Comparison of ENCODE assay signal across 1 cellular context in the genomic region with DNA sequence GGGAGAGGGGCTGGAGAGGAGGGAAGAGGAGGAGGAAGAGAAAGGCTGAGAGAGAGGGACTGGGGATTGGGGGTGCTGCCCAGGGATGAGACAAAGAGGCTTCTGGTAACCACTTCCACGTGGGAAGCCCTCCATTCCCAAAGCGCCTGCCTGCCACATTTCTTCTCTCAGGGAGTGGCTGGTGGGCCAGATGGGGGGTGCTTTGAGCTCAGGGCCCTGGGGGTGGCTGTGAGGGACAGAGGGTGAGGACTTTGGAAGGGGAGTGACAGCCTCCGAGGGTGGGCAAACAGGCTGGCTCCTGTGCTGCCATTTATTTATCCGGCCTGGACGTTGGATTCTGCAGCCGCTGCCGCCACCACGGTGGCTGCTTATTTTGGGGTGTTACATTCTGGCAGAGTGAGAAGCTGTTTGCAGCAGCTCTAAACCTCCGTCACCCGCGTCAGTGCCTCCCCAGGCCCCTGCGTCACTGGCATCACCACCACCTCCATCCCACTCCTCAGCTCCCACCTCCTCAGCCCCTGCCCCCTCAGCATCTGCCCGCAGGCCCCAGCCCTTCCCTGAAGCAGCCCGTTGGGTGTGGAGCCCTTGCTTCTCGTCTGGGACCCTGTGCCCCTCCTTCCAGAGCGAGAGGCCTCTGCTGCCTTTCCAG.
TF ChIP-seq lines count a peak whose summit lies in the region.

No MANE protein-coding gene starts in this region.

TF ChIP-seq in HCT116, 20 proteins besides CTCF, POLR2A, EP300 and RAD21 (continued from another document):
- TF ChIP-seq POLR2AphosphoS5 (IDR thresholded peaks at IDR 0.05; ENCODE audit: low read depth, low read length) = no peak
- no peak for TF ChIP-seq TCF7L2 (IDR thresholded peaks at IDR 0.05; ENCODE audit: borderline replicate concordance, extremely low read depth, insufficient read depth, insufficient read length)
